ENCODE assay signal across 10 cellular contexts in the genomic region with DNA sequence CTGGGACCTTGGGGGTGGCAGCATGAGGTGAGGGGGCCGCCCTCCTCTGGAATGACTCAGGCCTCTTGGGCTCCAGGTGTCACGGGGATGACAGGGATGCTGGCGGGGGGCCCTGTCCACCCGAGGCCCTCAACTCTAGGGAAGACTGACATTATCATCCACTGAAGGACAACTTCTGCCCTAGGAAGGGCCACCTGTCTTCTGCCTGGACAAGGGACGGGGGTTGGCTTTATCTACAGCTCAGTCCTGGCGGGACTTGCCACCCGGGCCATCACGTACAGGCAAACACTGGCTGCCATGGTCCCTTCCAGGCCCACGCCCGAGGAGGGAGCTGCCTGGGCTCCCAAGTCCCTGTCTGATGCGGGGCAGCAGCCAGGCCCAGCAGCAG.
DNase-seq lines count a peak whose midpoint lies in the region; ATAC-seq and TF ChIP-seq lines count a peak whose summit lies in the region.
"Had no signal": no experiment of that assay in that cellular context is flagged by ENCODE, and none has a peak within 500 bp of the region (broad histone marks: within the 10 kb centered on the region; RNA-seq: fewer than 3 reads in every experiment).

No MANE protein-coding gene starts in this region.

- no TSS peak for BruUV-seq in Caco-2 (replicated peaks; lab: Mats Ljungman, UMichigan)

- TF ChIP-seq CTCF in Caco-2 (IDR thresholded peaks at IDR 0.05; ENCODE audit: insufficient read depth in 1 of 2, low read depth in 1 of 2, low read length in 1 of 2, severe bottlenecking in 1 of 2, unreplicated experiment in 1 of 2): no peak
- no peak for TF ChIP-seq CTCF in HFFc6 (IDR thresholded peaks at IDR 0.05)
- no peak for TF ChIP-seq CTCF in osteocyte (IDR thresholded peaks at IDR 0.05)
- TF ChIP-seq CTCF in tibial nerve (IDR thresholded peaks at IDR 0.05): no peak

- ATAC-seq in central memory CD8-positive, alpha-beta T cell (replicated peaks; ENCODE audit: extremely low read depth, poor library complexity, severe bottlenecking): no peak
- ATAC-seq in GM19463 (IDR thresholded peaks at IDR 0.05; ENCODE audit: unreplicated experiment) (no peak), HG02571 (IDR thresholded peaks at IDR 0.05; ENCODE audit: unreplicated experiment) (no peak)

- POLR2A ChIA-PET in Caco-2 (lab: Charles Lee): no interaction called here

- intact Hi-C loops in Caco-2 (cut with micrococcal nuclease; ENCODE audit: unreplicated experiment): loop anchor here (5.0 kb wide), 2 partner anchors 414 to 594 kb away; no protein-coding TSS in a partner anchor

- no peak for TF ChIP-seq EP300 in tibial nerve (IDR thresholded peaks at IDR 0.05)

- H3K27me3 Mint-ChIP-seq in Caco-2 (ENCODE audit: insufficient read depth, unreplicated experiment) (no peaks in the 10 kb centered on the region), HFFc6 (ENCODE audit: insufficient read depth) (peaks cover 31% of the 10 kb centered on the region), osteocyte (ENCODE audit: unreplicated experiment) (no peaks in the 10 kb centered on the region)
- no peaks in the 10 kb centered on the region for H3K27me3 Mint-ChIP-seq in central memory CD8-positive, alpha-beta T cell

- H3K9me3 ChIP-seq in Caco-2: no peaks in the 10 kb centered on the region
- H3K9me3 ChIP-seq in tibial nerve: no peaks in the 10 kb centered on the region

- 83 to 92% methylated on average over 7 to 11 of the region's 11 CpGs for WGBS in tibial nerve, 2 donors

- H3K4me1 ChIP-seq in Caco-2 (no peaks in the 10 kb centered on the region), tibial nerve (peaks cover 0 to 31% (median 18%) of the 10 kb centered on the region in 4 donors)

- H3K9me3 Mint-ChIP-seq in Caco-2 (ENCODE audit: unreplicated experiment) (no peaks in the 10 kb centered on the region), HFFc6 (no peaks in the 10 kb centered on the region), osteocyte (ENCODE audit: unreplicated experiment) (no peaks in the 10 kb centered on the region)
- no peaks in the 10 kb centered on the region for H3K9me3 Mint-ChIP-seq in central memory CD8-positive, alpha-beta T cell

- H3K27me3 ChIP-seq in Caco-2 (replicated peaks; ENCODE audit: control insufficient read depth, insufficient read depth, low read length) (no peaks in the 10 kb centered on the region), tibial nerve (no peaks in the 10 kb centered on the region)

- H3K36me3 Mint-ChIP-seq in Caco-2 (ENCODE audit: insufficient read depth, unreplicated experiment): peaks cover 100% of the 10 kb centered on the region
- H3K36me3 Mint-ChIP-seq in HFFc6 (ENCODE audit: low read depth): peaks cover 36% of the 10 kb centered on the region
- peaks cover 16% of the 10 kb centered on the region for H3K36me3 Mint-ChIP-seq in central memory CD8-positive, alpha-beta T cell (ENCODE audit: insufficient read depth)
- H3K36me3 Mint-ChIP-seq in osteocyte (ENCODE audit: unreplicated experiment): peaks cover 44% of the 10 kb centered on the region

- no peak for TF ChIP-seq POLR2A in tibial nerve (IDR thresholded peaks at IDR 0.05)

- H3K27ac Mint-ChIP-seq in Caco-2 (ENCODE audit: unreplicated experiment): peak overlapping the region; percentile 77
- H3K27ac Mint-ChIP-seq in HFFc6: peak overlapping the region; percentile 64
- peak overlapping the region; percentile 52 for H3K27ac Mint-ChIP-seq in central memory CD8-positive, alpha-beta T cell (ENCODE audit: low read depth)
- peak overlapping the region; percentile 27 for H3K27ac Mint-ChIP-seq in osteocyte (ENCODE audit: unreplicated experiment)

- CTCF ChIA-PET in Caco-2 (lab: Charles Lee): interaction anchor here (1.0 to 2.8 kb wide), 4 partner anchors 204 to 239 kb away, joined by 3 to 17 read pairs (median 9); no protein-coding TSS in a partner anchor

- DNase-seq in Caco-2 (no peak), HFFc6 (no peak), osteocyte (ENCODE audit: extremely low spot score, unreplicated experiment) (no peak), tibial nerve (ENCODE audit: low spot score in 2 of 2) (no peak)
- no peak for DNase-seq in central memory CD8-positive, alpha-beta T cell (ENCODE audit: low spot score in 2 of 2)
- no peak for DNase-seq in stimulated activated naive CD4-positive, alpha-beta T cell treated with Interleukin-2 at 50 U/mL for 16 hours (lab: John Stamatoyannopoulos, UW)
- DNase-seq: KBM-7, NCI-H510A had no signal

- H3K4me3 Mint-ChIP-seq in Caco-2 (ENCODE audit: unreplicated experiment) (no peak overlapping the region), HFFc6 (no peak overlapping the region), osteocyte (ENCODE audit: unreplicated experiment) (no peak overlapping the region)
- no peak overlapping the region for H3K4me3 Mint-ChIP-seq in central memory CD8-positive, alpha-beta T cell

- peak overlapping the region in 1 of 4 donors; percentile 76 for H3K27ac ChIP-seq in tibial nerve

- peaks cover 6% of the 10 kb centered on the region for H3K36me3 ChIP-seq in Caco-2 (ENCODE audit: control insufficient read depth, insufficient read depth, low read length)
- peaks cover 0 to 45% (median 0%) of the 10 kb centered on the region in 3 donors for H3K36me3 ChIP-seq in tibial nerve

- H3K4me1 Mint-ChIP-seq in Caco-2 (ENCODE audit: low read depth, unreplicated experiment): peaks cover 15% of the 10 kb centered on the region
- peaks cover 43% of the 10 kb centered on the region for H3K4me1 Mint-ChIP-seq in HFFc6 (ENCODE audit: low read depth)
- H3K4me1 Mint-ChIP-seq in central memory CD8-positive, alpha-beta T cell: peaks cover 8% of the 10 kb centered on the region
- peaks cover 57% of the 10 kb centered on the region for H3K4me1 Mint-ChIP-seq in osteocyte (ENCODE audit: unreplicated experiment)

- H3K4me3 ChIP-seq in Caco-2 (ENCODE audit: low read depth, low read length): no peak overlapping the region
- H3K4me3 ChIP-seq in tibial nerve: no peak overlapping the region

Comparison
In these comparisons a context has a peak if more than half of its experiments do, and no peak if none do; other contexts are left out.
1. H3K27ac Mint-ChIP-seq: peak in every context shown above with its lines; median percentile 77 in Caco-2; 64 in HFFc6; 52 in central memory CD8-positive, alpha-beta T cell; 27 in osteocyte.